ENCODE assay signal across 1 cellular context in the genomic region with DNA sequence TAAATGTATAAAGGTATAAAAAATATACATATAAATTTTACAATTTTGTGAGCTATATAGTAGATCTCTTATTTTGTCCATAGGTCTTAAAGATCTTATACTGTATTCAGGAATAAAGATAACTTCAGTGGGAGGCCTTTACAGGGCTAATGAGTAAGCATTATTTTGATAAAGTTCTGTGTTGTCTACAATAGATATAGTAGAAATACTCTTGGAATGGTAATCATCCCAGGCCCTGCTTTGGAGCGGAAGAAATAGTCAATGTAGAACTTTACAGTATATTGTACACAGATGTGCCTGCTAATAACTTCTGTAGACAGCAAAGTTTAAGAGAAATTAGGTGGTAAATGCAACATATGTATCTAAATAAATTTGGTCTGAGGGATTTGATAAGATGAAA.
TF ChIP-seq lines count a peak whose summit lies in the region.

No MANE protein-coding gene starts in this region.

TF ChIP-seq in GM12878, 131 proteins besides CTCF, POLR2A, EP300 and RAD21:
- TF ChIP-seq CREB1 (IDR thresholded peaks at IDR 0.05; ENCODE audit: low read depth): no peak
- TF ChIP-seq PAX5 (IDR thresholded peaks at IDR 0.05; ENCODE audit: borderline replicate concordance, low read depth, low read length): no peak
- TF ChIP-seq CBX5 (IDR thresholded peaks at IDR 0.05; ENCODE audit: low read depth): no peak
- TF ChIP-seq EED (IDR thresholded peaks at IDR 0.05; ENCODE audit: low read depth): no peak
- TF ChIP-seq SUPT20H (IDR thresholded peaks at IDR 0.05; ENCODE audit: borderline replicate concordance, control insufficient read depth, low read depth, low read length): no peak
- TF ChIP-seq RELA (IDR thresholded peaks at IDR 0.05; ENCODE audit: borderline replicate concordance, partially characterized antibody): no peak
- TF ChIP-seq NR2F1 (conservative IDR thresholded peaks at IDR 0.05): no peak
- no peak for TF ChIP-seq MTA3 (IDR thresholded peaks at IDR 0.05; ENCODE audit: borderline replicate concordance, low read length)
- no peak for TF ChIP-seq SMARCA5 (IDR thresholded peaks at IDR 0.05)
- TF ChIP-seq TCF12 (IDR thresholded peaks at IDR 0.05; ENCODE audit: low read depth, low read length): no peak
- TF ChIP-seq, protein P1, sequence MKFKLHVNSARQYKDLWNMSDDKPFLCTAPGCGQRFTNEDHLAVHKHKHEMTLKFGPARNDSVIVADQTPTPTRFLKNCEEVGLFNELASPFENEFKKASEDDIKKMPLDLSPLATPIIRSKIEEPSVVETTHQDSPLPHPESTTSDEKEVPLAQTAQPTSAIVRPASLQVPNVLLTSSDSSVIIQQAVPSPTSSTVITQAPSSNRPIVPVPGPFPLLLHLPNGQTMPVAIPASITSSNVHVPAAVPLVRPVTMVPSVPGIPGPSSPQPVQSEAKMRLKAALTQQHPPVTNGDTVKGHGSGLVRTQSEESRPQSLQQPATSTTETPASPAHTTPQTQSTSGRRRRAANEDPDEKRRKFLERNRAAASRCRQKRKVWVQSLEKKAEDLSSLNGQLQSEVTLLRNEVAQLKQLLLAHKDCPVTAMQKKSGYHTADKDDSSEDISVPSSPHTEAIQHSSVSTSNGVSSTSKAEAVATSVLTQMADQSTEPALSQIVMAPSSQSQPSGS (IDR thresholded peaks at IDR 0.05; ENCODE audit: low read length): no peak
- no peak for TF ChIP-seq NR2C1 (IDR thresholded peaks at IDR 0.05)
- TF ChIP-seq, protein P2, sequence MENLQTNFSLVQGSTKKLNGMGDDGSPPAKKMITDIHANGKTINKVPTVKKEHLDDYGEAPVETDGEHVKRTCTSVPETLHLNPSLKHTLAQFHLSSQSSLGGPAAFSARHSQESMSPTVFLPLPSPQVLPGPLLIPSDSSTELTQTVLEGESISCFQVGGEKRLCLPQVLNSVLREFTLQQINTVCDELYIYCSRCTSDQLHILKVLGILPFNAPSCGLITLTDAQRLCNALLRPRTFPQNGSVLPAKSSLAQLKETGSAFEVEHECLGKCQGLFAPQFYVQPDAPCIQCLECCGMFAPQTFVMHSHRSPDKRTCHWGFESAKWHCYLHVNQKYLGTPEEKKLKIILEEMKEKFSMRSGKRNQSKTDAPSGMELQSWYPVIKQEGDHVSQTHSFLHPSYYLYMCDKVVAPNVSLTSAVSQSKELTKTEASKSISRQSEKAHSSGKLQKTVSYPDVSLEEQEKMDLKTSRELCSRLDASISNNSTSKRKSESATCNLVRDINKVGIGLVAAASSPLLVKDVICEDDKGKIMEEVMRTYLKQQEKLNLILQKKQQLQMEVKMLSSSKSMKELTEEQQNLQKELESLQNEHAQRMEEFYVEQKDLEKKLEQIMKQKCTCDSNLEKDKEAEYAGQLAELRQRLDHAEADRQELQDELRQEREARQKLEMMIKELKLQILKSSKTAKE (IDR thresholded peaks at IDR 0.05; ENCODE audit: low read depth, poor library complexity, severe bottlenecking): no peak
- TF ChIP-seq SREBF1 (IDR thresholded peaks at IDR 0.05; ENCODE audit: low read length): no peak
- TF ChIP-seq RCOR1 (conservative IDR thresholded peaks at IDR 0.05; ENCODE audit: low read depth, low read length): no peak
- TF ChIP-seq, protein P3, sequence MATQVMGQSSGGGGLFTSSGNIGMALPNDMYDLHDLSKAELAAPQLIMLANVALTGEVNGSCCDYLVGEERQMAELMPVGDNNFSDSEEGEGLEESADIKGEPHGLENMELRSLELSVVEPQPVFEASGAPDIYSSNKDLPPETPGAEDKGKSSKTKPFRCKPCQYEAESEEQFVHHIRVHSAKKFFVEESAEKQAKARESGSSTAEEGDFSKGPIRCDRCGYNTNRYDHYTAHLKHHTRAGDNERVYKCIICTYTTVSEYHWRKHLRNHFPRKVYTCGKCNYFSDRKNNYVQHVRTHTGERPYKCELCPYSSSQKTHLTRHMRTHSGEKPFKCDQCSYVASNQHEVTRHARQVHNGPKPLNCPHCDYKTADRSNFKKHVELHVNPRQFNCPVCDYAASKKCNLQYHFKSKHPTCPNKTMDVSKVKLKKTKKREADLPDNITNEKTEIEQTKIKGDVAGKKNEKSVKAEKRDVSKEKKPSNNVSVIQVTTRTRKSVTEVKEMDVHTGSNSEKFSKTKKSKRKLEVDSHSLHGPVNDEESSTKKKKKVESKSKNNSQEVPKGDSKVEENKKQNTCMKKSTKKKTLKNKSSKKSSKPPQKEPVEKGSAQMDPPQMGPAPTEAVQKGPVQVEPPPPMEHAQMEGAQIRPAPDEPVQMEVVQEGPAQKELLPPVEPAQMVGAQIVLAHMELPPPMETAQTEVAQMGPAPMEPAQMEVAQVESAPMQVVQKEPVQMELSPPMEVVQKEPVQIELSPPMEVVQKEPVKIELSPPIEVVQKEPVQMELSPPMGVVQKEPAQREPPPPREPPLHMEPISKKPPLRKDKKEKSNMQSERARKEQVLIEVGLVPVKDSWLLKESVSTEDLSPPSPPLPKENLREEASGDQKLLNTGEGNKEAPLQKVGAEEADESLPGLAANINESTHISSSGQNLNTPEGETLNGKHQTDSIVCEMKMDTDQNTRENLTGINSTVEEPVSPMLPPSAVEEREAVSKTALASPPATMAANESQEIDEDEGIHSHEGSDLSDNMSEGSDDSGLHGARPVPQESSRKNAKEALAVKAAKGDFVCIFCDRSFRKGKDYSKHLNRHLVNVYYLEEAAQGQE (IDR thresholded peaks at IDR 0.05; ENCODE audit: low read depth, low read length): no peak
